ENCODE assay signal across 17 cellular contexts in the genomic region with DNA sequence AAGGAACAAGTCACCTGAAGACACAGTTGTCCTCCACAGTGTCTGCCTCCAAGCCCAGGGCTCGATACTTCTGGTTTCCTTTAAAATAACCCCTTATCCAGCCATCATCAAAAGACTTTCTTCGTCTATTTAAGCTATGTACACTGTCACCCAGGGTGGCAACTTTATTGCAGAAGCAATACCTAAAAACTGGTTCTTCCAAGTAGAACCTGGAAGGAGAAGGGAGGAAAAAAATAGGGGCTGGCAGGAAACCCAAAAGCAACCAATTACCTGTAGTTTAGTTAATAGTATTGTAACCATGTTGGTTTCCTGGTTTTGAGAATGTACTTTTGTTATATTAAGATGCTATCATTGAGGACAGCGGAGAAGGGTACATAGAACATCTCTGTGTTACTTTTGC.
"Had no signal": no experiment of that assay in that cellular context is flagged by ENCODE, and none has a peak within 500 bp of the region (broad histone marks: within the 10 kb centered on the region; RNA-seq: fewer than 3 reads in every experiment).

No MANE protein-coding gene starts in this region.

- ATAC-seq: left colon; sciatic nerve; stimulated activated naive B cell treated with anti-CD40 and anti-IgM and Interleukin-4, amounts not matched to agents 10 μg/mL and 1 μg/mL and 100 μg/mL, for 72 hours; stimulated activated naive CD8-positive, alpha-beta T cell treated with anti-CD3 and anti-CD28 coated beads, Interleukin-15, amount 100 ng/mL, for 72 hours had no signal

- H3K27ac Mint-ChIP-seq: naive B cell; nephron; stimulated activated naive B cell treated with anti-CD40 and anti-IgM and Interleukin-4, amounts not matched to agents 10 μg/mL and 1 μg/mL and 100 μg/mL, for 72 hours; stimulated activated naive CD8-positive, alpha-beta T cell treated with anti-CD3 and anti-CD28 coated beads, Interleukin-15, amount 100 ng/mL, for 72 hours; type B pancreatic cell had no signal

- H3K36me3 Mint-ChIP-seq: naive B cell; stimulated activated naive B cell treated with anti-CD40 and anti-IgM and Interleukin-4, amounts not matched to agents 10 μg/mL and 1 μg/mL and 100 μg/mL, for 72 hours had no signal

- H3K9me3 Mint-ChIP-seq: nephron; stimulated activated naive B cell treated with anti-CD40 and anti-IgM and Interleukin-4, amounts not matched to agents 10 μg/mL and 1 μg/mL and 100 μg/mL, for 72 hours; stimulated activated naive CD8-positive, alpha-beta T cell treated with anti-CD3 and anti-CD28 coated beads, Interleukin-15, amount 100 ng/mL, for 72 hours; type B pancreatic cell had no signal

- H3K4me1 Mint-ChIP-seq: naive B cell; stimulated activated naive B cell treated with anti-CD40 and anti-IgM and Interleukin-4, amounts not matched to agents 10 μg/mL and 1 μg/mL and 100 μg/mL, for 72 hours; stimulated activated naive CD8-positive, alpha-beta T cell treated with anti-CD3 and anti-CD28 coated beads, Interleukin-15, amount 100 ng/mL, for 72 hours had no signal

- H3K36me3 ChIP-seq: colonic mucosa had no signal

- H3K9me3 ChIP-seq: colonic mucosa had no signal

- H3K27me3 Mint-ChIP-seq: type B pancreatic cell had no signal

- H3K4me3 ChIP-seq: colonic mucosa had no signal

- H3K27ac ChIP-seq: colonic mucosa had no signal

- H3K27me3 ChIP-seq: colonic mucosa had no signal

- H3K4me1 ChIP-seq: colonic mucosa had no signal

- H3K4me3 Mint-ChIP-seq: naive B cell; nephron; stimulated activated naive B cell treated with anti-CD40 and anti-IgM and Interleukin-4, amounts not matched to agents 10 μg/mL and 1 μg/mL and 100 μg/mL, for 72 hours; stimulated activated naive CD8-positive, alpha-beta T cell treated with anti-CD3 and anti-CD28 coated beads, Interleukin-15, amount 100 ng/mL, for 72 hours; type B pancreatic cell had no signal

- DNase-seq: cerebellar nuclear complex; colonic mucosa; dermis blood vessel endothelial cell; foreskin melanocyte; head of caudate nucleus; hippocampal formation; left colon; midbrain; naive B cell; posterior cingulate gyrus; stimulated activated CD4-positive, alpha-beta T cell treated with anti-CD3 and anti-CD28 coated beads, Interleukin-2, amount 100 ng/mL, for 24 hours; stimulated activated CD4-positive, alpha-beta T cell treated with anti-CD3 and anti-CD28 coated beads, Interleukin-4, amount 100 ng/mL, for 4 hours; stimulated activated naive B cell treated with anti-CD40 and anti-IgM and Interleukin-4, amounts not matched to agents 10 μg/mL and 1 μg/mL and 100 μg/mL, for 72 hours; stimulated activated naive CD8-positive, alpha-beta T cell treated with anti-CD3 and anti-CD28 coated beads, Interleukin-15, amount 100 ng/mL, for 72 hours had no signal
